Comparison of ENCODE assay signal across 8 cellular contexts in genomic region chr11:65719887-65720236, GRCh38. TPM values are rescaled to one million over a fixed set of nuclear protein-coding genes. Genes with fewer than 3 reads are reported as not detected.
A peak's percentile ranks its signal among the peaks of the same experiment; 100 is the strongest.
DNase-seq lines count a peak whose midpoint lies in the region; ATAC-seq and TF ChIP-seq lines count a peak whose summit lies in the region.

No MANE protein-coding gene starts in this region.

- no peaks in the 10 kb centered on the region for H3K4me1 ChIP-seq in iPS-20b (ENCODE audit: insufficient read depth, low read length)

- TF ChIP-seq CTCF in astrocyte of the spinal cord (IDR thresholded peaks at IDR 0.05; ENCODE audit: low read depth, low read length): no peak

- DNase-seq in Daoy (ENCODE audit: low read depth) (peak; percentile 61), HEK293T (ENCODE audit: extremely low spot score) (peak; percentile 22), NCI-H69 (lab: John Stamatoyannopoulos, UW) (peak; percentile 50), astrocyte of the spinal cord (ENCODE audit: low read depth, low spot score) (peak; percentile 12)
- DNase-seq in stimulated activated CD4-positive, alpha-beta T cell treated with anti-CD3 and anti-CD28 coated beads, Interleukin-4, amount 100 ng/mL, for 24 hours: peak; percentile 25

- H3K27me3 ChIP-seq in iPS-20b (ENCODE audit: insufficient read depth, low read length): no peaks in the 10 kb centered on the region

- peak overlapping the region; percentile 88 for H3K9ac ChIP-seq in iPS-20b (ENCODE audit: low read depth, low read length)

- ATAC-seq in GM21528 (IDR thresholded peaks at IDR 0.05; ENCODE audit: low FRiP score, unreplicated experiment) (no peak), HG03280 (IDR thresholded peaks at IDR 0.05; ENCODE audit: unreplicated experiment) (no peak)

- POLR2A ChIA-PET in HEK293T (lab: Yijun Ruan, JAX): interaction anchor here (0.6 to 2.7 kb wide), 24 partner anchors 8 to 183 kb away, joined by 3 to 37 read pairs (median 4); partner anchors contain the start of genes CCDC85B, FIBP, KAT5 and MUS81

- no peaks in the 10 kb centered on the region for H3K9me3 ChIP-seq in iPS-20b (ENCODE audit: insufficient read depth, low read depth, low read length)

- in situ Hi-C loops in astrocyte of the spinal cord (cut with HindIII; ENCODE audit: low sequenced_read_pairs): no loop called here

- CTCF ChIA-PET in HEK293T (lab: Yijun Ruan, JAX): interaction anchor here (0.7 to 1.4 kb wide), 4 partner anchors 8 to 98 kb away, joined by 3 to 6 read pairs (median 5); partner anchors contain the start of gene KAT5

- peak overlapping the region; percentile 40 for H3K27ac ChIP-seq in iPS-20b (ENCODE audit: low read length)

- H3K4me3 ChIP-seq in astrocyte of the spinal cord (ENCODE audit: low read depth, low read length): peak overlapping the region; percentile 83
- peak overlapping the region; percentile 92 for H3K4me3 ChIP-seq in iPS-20b (ENCODE audit: low read length)

- H3K36me3 ChIP-seq in iPS-20b (ENCODE audit: insufficient read depth, low read depth, low read length): peaks cover 44% of the 10 kb centered on the region

TF ChIP-seq in HEK293T, 16 proteins besides CTCF, POLR2A, EP300 and RAD21:
- TF ChIP-seq HDGF (IDR thresholded peaks at IDR 0.05; ENCODE audit: borderline replicate concordance): 0 out of 2 replicates have a peak, but pooled peaks have one; percentile 63
- TF ChIP-seq FOXA1 (IDR thresholded peaks at IDR 0.05): no peak
TF ChIP-seq in HEK293T: peak in this region for 1.

RNA-seq across cellular contexts. Expression of gene RNASEH2C, which starts 0.7 kb away (rescaled TPM):
- 61.2 and 80.5 TPM in 2 replicates for total RNA-seq in Daoy (2014; rRNA removed; shearing (Covaris generic))

RNA-seq across cellular contexts. Expression of gene KAT5, which starts 7.8 kb away (rescaled TPM):
- total RNA-seq in Daoy (2014; rRNA removed; shearing (Covaris generic)): 59.4 and 66.9 TPM in 2 replicates

RNA-seq across cellular contexts. Expression of gene RELA, which starts 57.1 kb away (rescaled TPM):
- 14.9 and 19.7 TPM in 2 replicates for total RNA-seq in Daoy (2014; rRNA removed; shearing (Covaris generic))
